In genomic region chr3:42067324-42067723, GRCh38 we compare ENCODE assay signal across 8 cellular contexts.
DNase-seq lines count a peak whose midpoint lies in the region; ATAC-seq and TF ChIP-seq lines count a peak whose summit lies in the region.

No MANE protein-coding gene starts in this region.

- TF ChIP-seq CTCF in nephron progenitor cell (IDR thresholded peaks at IDR 0.05), result no peak

- ATAC-seq in GM19397 (IDR thresholded peaks at IDR 0.05; ENCODE audit: unreplicated experiment), result peak; percentile 68
- peak; percentile 82 for ATAC-seq in HG03175 (IDR thresholded peaks at IDR 0.05; ENCODE audit: unreplicated experiment)
- no peak for ATAC-seq in central memory CD8-positive, alpha-beta T cell (replicated peaks; ENCODE audit: extremely low read depth, poor library complexity, severe bottlenecking)

- H3K36me3 Mint-ChIP-seq in central memory CD8-positive, alpha-beta T cell (ENCODE audit: insufficient read depth), result peaks cover 1% of the 10 kb centered on the region
- no peaks in the 10 kb centered on the region for H3K36me3 Mint-ChIP-seq in nephron progenitor cell (ENCODE audit: low read depth)

- DNase-seq in central memory CD8-positive, alpha-beta T cell (ENCODE audit: low spot score in 2 of 2), result no peak
- no peak for DNase-seq in nephron progenitor cell
- no peak for DNase-seq in NCI-H1417 treated with DMSO at 0.1 percent for 48 hours (lab: John Stamatoyannopoulos, UW)
- DNase-seq in nucleus accumbens (lab: John Stamatoyannopoulos, UW), result no peak
- DNase-seq in COLO668 (lab: John Stamatoyannopoulos, UW; ENCODE audit: unreplicated experiment), result no peak
- no peak for DNase-seq in NCI-H2107 treated with DMSO at 0.1 percent for 48 hours (lab: John Stamatoyannopoulos, UW; ENCODE audit: unreplicated experiment)

- H3K27me3 Mint-ChIP-seq in central memory CD8-positive, alpha-beta T cell, result no peaks in the 10 kb centered on the region
- H3K27me3 Mint-ChIP-seq in nephron progenitor cell (ENCODE audit: low read depth, poor library complexity), result no peaks in the 10 kb centered on the region

- no peak overlapping the region for H3K4me3 Mint-ChIP-seq in central memory CD8-positive, alpha-beta T cell
- no peak overlapping the region for H3K4me3 Mint-ChIP-seq in nephron progenitor cell

- no peaks in the 10 kb centered on the region for H3K9me3 Mint-ChIP-seq in central memory CD8-positive, alpha-beta T cell
- H3K9me3 Mint-ChIP-seq in nephron progenitor cell, result no peaks in the 10 kb centered on the region

- peaks cover 43% of the 10 kb centered on the region for H3K4me1 Mint-ChIP-seq in central memory CD8-positive, alpha-beta T cell
- peaks cover 54% of the 10 kb centered on the region for H3K4me1 Mint-ChIP-seq in nephron progenitor cell

- peak overlapping the region; percentile 46 for H3K27ac Mint-ChIP-seq in central memory CD8-positive, alpha-beta T cell (ENCODE audit: low read depth)
- peak overlapping the region; percentile 59 for H3K27ac Mint-ChIP-seq in nephron progenitor cell
